17 cellular contexts compared by ENCODE assay signal in genomic region chr1:246571953-246572352, GRCh38. TPM values are rescaled to one million over a fixed set of nuclear protein-coding genes. Genes with fewer than 3 reads are reported as not detected.
DNase-seq lines count a peak whose midpoint lies in the region; ATAC-seq and TF ChIP-seq lines count a peak whose summit lies in the region.
"Had no signal": no experiment of that assay in that cellular context is flagged by ENCODE, and none has a peak within 500 bp of the region (broad histone marks: within the 10 kb centered on the region; RNA-seq: fewer than 3 reads in every experiment).

No MANE protein-coding gene starts in this region.

- H3K4me2 ChIP-seq in osteoblast (ENCODE audit: insufficient read depth, low read length) = no peak overlapping the region

- no peaks in the 10 kb centered on the region for H3K36me3 ChIP-seq in right atrium auricular region
- H3K36me3 ChIP-seq in upper lobe of right lung = no peaks in the 10 kb centered on the region
- H3K36me3 ChIP-seq in osteoblast (ENCODE audit: insufficient read depth, low read length) = peaks cover 3% of the 10 kb centered on the region

- H3K79me2 ChIP-seq in osteoblast (ENCODE audit: insufficient read depth, low read length) = peaks cover 89% of the 10 kb centered on the region

- H3K27ac Mint-ChIP-seq in activated B cell treated with CpG ODN at 0.5 μM for 24 hours = peak overlapping the region; percentile 91
- H3K27ac Mint-ChIP-seq in memory B cell = peak overlapping the region; percentile 88

- H3K27me3 ChIP-seq in right atrium auricular region (no peaks in the 10 kb centered on the region), upper lobe of right lung (no peaks in the 10 kb centered on the region), osteoblast (ENCODE audit: insufficient read depth, low read length) (no peaks in the 10 kb centered on the region)
- H3K27me3 ChIP-seq: body of pancreas had no signal

- POLR2A ChIA-PET in activated B cell treated with CpG ODN at 0.5 μM for 24 hours (lab: Charles Lee) = no interaction called here

- H3K27me3 Mint-ChIP-seq in activated B cell treated with CpG ODN at 0.5 μM for 24 hours (no peaks in the 10 kb centered on the region), memory B cell (no peaks in the 10 kb centered on the region)
- H3K27me3 Mint-ChIP-seq: dendritic cell treated with granulocyte-macrophage colony-stimulating factor and Interleukin-4, amounts not matched to agents 40 ng/mL and 50 ng/mL, for 4 days had no signal

- TF ChIP-seq CTCF in right atrium auricular region (IDR thresholded peaks at IDR 0.05) = no peak
- no peak for TF ChIP-seq CTCF in activated B cell treated with CpG ODN at 0.5 μM for 24 hours (IDR thresholded peaks at IDR 0.05)
- no peak for TF ChIP-seq CTCF in upper lobe of right lung (IDR thresholded peaks at IDR 0.05)
- TF ChIP-seq CTCF in osteoblast (IDR thresholded peaks at IDR 0.05; ENCODE audit: extremely low read depth, low read depth, low read length) = no peak

- ATAC-seq in Right ventricle myocardium superior (ENCODE audit: poor library complexity) (no peak), activated B cell treated with CpG ODN at 0.5 μM for 24 hours (ENCODE audit: low read depth) (no peak), memory B cell (ENCODE audit: low read depth) (no peak), upper lobe of right lung (no peak)
- ATAC-seq: body of pancreas had no signal

- intact Hi-C loops in Right ventricle myocardium superior (cut with DNase I) (no loop called here), activated B cell treated with CpG ODN at 0.5 μM for 24 hours (cut with micrococcal nuclease) (loop anchor here (1.0 to 10.0 kb wide), 3 partner anchors 8 to 1737 kb away; partner anchors contain the start of gene COX20), upper lobe of right lung (cut with DNase I) (no loop called here)

- H3K27ac ChIP-seq in right atrium auricular region = peak overlapping the region; percentile 73 to 98
- H3K27ac ChIP-seq in upper lobe of right lung = peak overlapping the region; percentile 79
- no peak overlapping the region for H3K27ac ChIP-seq in osteoblast (ENCODE audit: low read depth, low read length)
- H3K27ac ChIP-seq: RWPE1 had no signal

- DNase-seq in right atrium auricular region (ENCODE audit: low spot score) (no peak), Right ventricle myocardium superior (no peak), activated B cell treated with CpG ODN at 0.5 μM for 24 hours (no peak), memory B cell (ENCODE audit: low spot score in 2 of 2) (no peak), upper lobe of right lung (no peak), SKM-1 (lab: John Stamatoyannopoulos, UW; ENCODE audit: unreplicated experiment) (no peak), osteoblast (ENCODE audit: insufficient read length, low spot score, missing footprints) (no peak)
- DNase-seq in activated CD8-positive, alpha-beta memory T cell treated with anti-CD3 and anti-CD28 coated beads for 24 hours = no peak
- DNase-seq: activated CD4-positive, alpha-beta T cell treated with anti-CD3 and anti-CD28 coated beads for 1 hour; activated effector memory CD4-positive, alpha-beta T cell treated with Interleukin-2 at 50 U/mL for 16 hours; body of pancreas; hippocampal formation; kidney glomerular epithelial cell; NCI-H2171 treated with DMSO at 0.1 percent for 48 hours; stimulated activated CD4-positive, alpha-beta T cell treated with anti-CD3 and anti-CD28 coated beads, Interleukin-12 subunit alpha, Interleukin-12 subunit beta, amount 100 ng/mL, for 4 hours had no signal

- H2AFZ ChIP-seq in osteoblast (ENCODE audit: low read length) = no peak overlapping the region

- peaks cover 3% of the 10 kb centered on the region for H4K20me1 ChIP-seq in osteoblast (ENCODE audit: insufficient read depth, low read length)

- no peaks in the 10 kb centered on the region for H3K9me3 ChIP-seq in right atrium auricular region
- H3K9me3 ChIP-seq in upper lobe of right lung = no peaks in the 10 kb centered on the region
- H3K9me3 ChIP-seq in osteoblast (ENCODE audit: low read depth, low read length) = no peaks in the 10 kb centered on the region
- H3K9me3 ChIP-seq: body of pancreas had no signal

- H3K4me1 ChIP-seq in right atrium auricular region (peaks cover 0 to 71% of the 10 kb centered on the region in 2 donors), upper lobe of right lung (peaks cover 52% of the 10 kb centered on the region), osteoblast (ENCODE audit: insufficient read depth, low read length) (peaks cover 27% of the 10 kb centered on the region)

- peaks cover 77% of the 10 kb centered on the region for H3K4me1 Mint-ChIP-seq in activated B cell treated with CpG ODN at 0.5 μM for 24 hours
- H3K4me1 Mint-ChIP-seq in memory B cell = peaks cover 23% of the 10 kb centered on the region

- H3K4me3 Mint-ChIP-seq in activated B cell treated with CpG ODN at 0.5 μM for 24 hours = no peak overlapping the region
- no peak overlapping the region for H3K4me3 Mint-ChIP-seq in memory B cell
- H3K4me3 Mint-ChIP-seq: dendritic cell treated with granulocyte-macrophage colony-stimulating factor and Interleukin-4, amounts not matched to agents 40 ng/mL and 50 ng/mL, for 4 days had no signal

- H3K36me3 Mint-ChIP-seq in activated B cell treated with CpG ODN at 0.5 μM for 24 hours (ENCODE audit: low read depth) (peaks cover 22% of the 10 kb centered on the region), memory B cell (peaks cover 5% of the 10 kb centered on the region)

- CTCF ChIA-PET in activated B cell treated with CpG ODN at 0.5 μM for 24 hours (lab: Charles Lee) = no interaction called here

- no peaks in the 10 kb centered on the region for H3K9me3 Mint-ChIP-seq in activated B cell treated with CpG ODN at 0.5 μM for 24 hours
- H3K9me3 Mint-ChIP-seq in memory B cell = no peaks in the 10 kb centered on the region
- H3K9me3 Mint-ChIP-seq: dendritic cell treated with granulocyte-macrophage colony-stimulating factor and Interleukin-4, amounts not matched to agents 40 ng/mL and 50 ng/mL, for 4 days had no signal

- H3K4me3 ChIP-seq in right atrium auricular region (no peak overlapping the region), upper lobe of right lung (no peak overlapping the region), osteoblast (ENCODE audit: insufficient read depth, low read length) (no peak overlapping the region)
- H3K4me3 ChIP-seq: body of pancreas had no signal

RNA-seq across cellular contexts. Expression of gene CNST, which starts 5.7 kb away (rescaled TPM):
- total RNA-seq in right atrium auricular region = 10 to 100 TPM; 15.6 to 19.0 TPM
- 21.0 TPM for total RNA-seq in Right ventricle myocardium superior
- 30.2 and 35.2 TPM in 2 replicates for total RNA-seq in activated B cell treated with CpG ODN at 0.5 μM for 24 hours
- 29.8 TPM for total RNA-seq in upper lobe of right lung
- total RNA-seq in osteoblast = 21.2 and 25.7 TPM in 2 replicates

RNA-seq across cellular contexts. Expression of gene TFB2M, which starts 5.9 kb away (rescaled TPM):
- total RNA-seq in right atrium auricular region = 10 to 100 TPM in 1 of 2 donors, 1 to 10 TPM in 1; 5.5 to 12.0 TPM
- total RNA-seq in Right ventricle myocardium superior = 18.6 TPM
- 15.9 and 18.3 TPM in 2 replicates for total RNA-seq in activated B cell treated with CpG ODN at 0.5 μM for 24 hours
- total RNA-seq in upper lobe of right lung = 9.4 TPM
- total RNA-seq in osteoblast = 18.3 and 19.5 TPM in 2 replicates
